Comparison of ENCODE assay signal across 30 cellular contexts in genomic region chr1:32421775-32422174, GRCh38. TPM values are rescaled to one million over a fixed set of nuclear protein-coding genes. Genes with fewer than 3 reads are reported as not detected.
"Had no signal": no experiment of that assay in that cellular context is flagged by ENCODE, and none has a peak within 500 bp of the region (broad histone marks: within the 10 kb centered on the region; RNA-seq: fewer than 3 reads in every experiment).

No MANE protein-coding gene starts in this region.

- H3K27ac Mint-ChIP-seq: stimulated activated effector memory CD8-positive, alpha-beta T cell treated with anti-CD3 and anti-CD28 coated beads, Interleukin-12 subunit alpha, Interleukin-12 subunit beta, amount 100 ng/mL, for 72 hours; stimulated activated memory B cell treated with anti-CD40 and anti-IgM and Interleukin-4, amounts not matched to agents 10 μg/mL and 1 μg/mL and 100 μg/mL, for 72 hours; stimulated activated naive B cell treated with anti-CD40 and anti-IgM and Interleukin-4, amounts not matched to agents 10 μg/mL and 1 μg/mL and 100 μg/mL, for 72 hours; stimulated activated naive CD8-positive, alpha-beta T cell treated with anti-CD3 and anti-CD28 coated beads, Interleukin-15, amount 100 ng/mL, for 72 hours; stimulated activated naive CD8-positive, alpha-beta T cell treated with anti-CD3 and anti-CD28 coated beads, Interleukin-15, Interleukin-2, amounts not matched to agents 100 ng/mL and 50 ng/mL, for 24 hours; type B pancreatic cell had no signal

- DNase-seq: stimulated activated CD4-positive, alpha-beta T cell treated with anti-CD3 and anti-CD28 coated beads, Interleukin-2, amount 100 ng/mL, for 48 hours; stimulated activated CD4-positive, alpha-beta T cell treated with anti-CD3 and anti-CD28 coated beads, Interleukin-4, amount 100 ng/mL, for 1 hour; stimulated activated CD4-positive, alpha-beta T cell treated with anti-CD3 and anti-CD28 coated beads, Interleukin-4, amount 100 ng/mL, for 24 hours; stimulated activated CD4-positive, alpha-beta T cell treated with anti-CD3 and anti-CD28 coated beads, Interleukin-4, amount 100 ng/mL, for 4 hours; stimulated activated CD8-positive, alpha-beta memory T cell treated with anti-CD3 and anti-CD28 coated beads, Interleukin-4, amount 100 ng/mL, for 48 hours; stimulated activated naive B cell treated with anti-CD40 and anti-IgM and Interleukin-4, amounts not matched to agents 10 μg/mL and 1 μg/mL and 100 μg/mL, for 72 hours; stimulated activated naive CD4-positive, alpha-beta T cell; stimulated activated naive CD4-positive, alpha-beta T cell treated with Interleukin-2 at 50 U/mL for 16 hours; stimulated activated naive CD8-positive, alpha-beta T cell treated with anti-CD3 and anti-CD28 coated beads, Interleukin-15, amount 100 ng/mL, for 72 hours; stimulated activated naive CD8-positive, alpha-beta T cell treated with anti-CD3 and anti-CD28 coated beads, Interleukin-15, Interleukin-2, amounts not matched to agents 100 U/mL and 50 U/mL, for 24 hours; stomach; substantia nigra; testis; thyroid gland; tibial artery; transverse colon; trophoblast cell; upper lobe of left lung; upper lobe of right lung; uterus had no signal

- H3K36me3 Mint-ChIP-seq: stimulated activated effector memory CD8-positive, alpha-beta T cell treated with anti-CD3 and anti-CD28 coated beads, Interleukin-12 subunit alpha, Interleukin-12 subunit beta, amount 100 ng/mL, for 72 hours; stimulated activated memory B cell treated with anti-CD40 and anti-IgM and Interleukin-4, amounts not matched to agents 10 μg/mL and 1 μg/mL and 100 μg/mL, for 72 hours; stimulated activated naive B cell treated with anti-CD40 and anti-IgM and Interleukin-4, amounts not matched to agents 10 μg/mL and 1 μg/mL and 100 μg/mL, for 72 hours; type B pancreatic cell had no signal

- H3K27ac ChIP-seq: stomach, suprapubic skin, testis, thoracic aorta, thyroid gland, tibial artery, tibial nerve, transverse colon, upper lobe of left lung, upper lobe of right lung, uterus, vagina had no signal

- H3K36me3 ChIP-seq: stomach, suprapubic skin, thoracic aorta, thyroid gland, tibial artery, tibial nerve, transverse colon, upper lobe of left lung, upper lobe of right lung, uterus, vagina had no signal

- H3K9me3 Mint-ChIP-seq: stimulated activated effector memory CD8-positive, alpha-beta T cell treated with anti-CD3 and anti-CD28 coated beads, Interleukin-12 subunit alpha, Interleukin-12 subunit beta, amount 100 ng/mL, for 72 hours; stimulated activated memory B cell treated with anti-CD40 and anti-IgM and Interleukin-4, amounts not matched to agents 10 μg/mL and 1 μg/mL and 100 μg/mL, for 72 hours; stimulated activated naive CD8-positive, alpha-beta T cell treated with anti-CD3 and anti-CD28 coated beads, Interleukin-15, amount 100 ng/mL, for 72 hours; stimulated activated naive CD8-positive, alpha-beta T cell treated with anti-CD3 and anti-CD28 coated beads, Interleukin-15, Interleukin-2, amounts not matched to agents 100 ng/mL and 50 ng/mL, for 24 hours; type B pancreatic cell had no signal

- FAIRE-seq: urothelium cell line had no signal

- H3K4me3 Mint-ChIP-seq: stimulated activated effector memory CD8-positive, alpha-beta T cell treated with anti-CD3 and anti-CD28 coated beads, Interleukin-12 subunit alpha, Interleukin-12 subunit beta, amount 100 ng/mL, for 72 hours; stimulated activated memory B cell treated with anti-CD40 and anti-IgM and Interleukin-4, amounts not matched to agents 10 μg/mL and 1 μg/mL and 100 μg/mL, for 72 hours; stimulated activated naive B cell treated with anti-CD40 and anti-IgM and Interleukin-4, amounts not matched to agents 10 μg/mL and 1 μg/mL and 100 μg/mL, for 72 hours; stimulated activated naive CD8-positive, alpha-beta T cell treated with anti-CD3 and anti-CD28 coated beads, Interleukin-15, amount 100 ng/mL, for 72 hours; stimulated activated naive CD8-positive, alpha-beta T cell treated with anti-CD3 and anti-CD28 coated beads, Interleukin-15, Interleukin-2, amounts not matched to agents 100 ng/mL and 50 ng/mL, for 24 hours; type B pancreatic cell had no signal

- H3K9me3 ChIP-seq: suprapubic skin, testis, thoracic aorta, thyroid gland, upper lobe of right lung, vagina had no signal

- H3K27me3 ChIP-seq: suprapubic skin, testis, thyroid gland, uterus, vagina had no signal

- H3K4me1 ChIP-seq: upper lobe of right lung had no signal

- H3K4me1 Mint-ChIP-seq: stimulated activated effector memory CD8-positive, alpha-beta T cell treated with anti-CD3 and anti-CD28 coated beads, Interleukin-12 subunit alpha, Interleukin-12 subunit beta, amount 100 ng/mL, for 72 hours had no signal

- H3K4me3 ChIP-seq: stomach, suprapubic skin, testis, thoracic aorta, thyroid gland, tibial artery, tibial nerve, transverse colon, upper lobe of left lung, upper lobe of right lung, uterus, vagina had no signal

- ATAC-seq: stimulated activated effector memory CD8-positive, alpha-beta T cell treated with anti-CD3 and anti-CD28 coated beads, Interleukin-12 subunit alpha, Interleukin-12 subunit beta, amount 100 ng/mL, for 72 hours; stimulated activated memory B cell treated with anti-CD40 and anti-IgM and Interleukin-4, amounts not matched to agents 10 μg/mL and 1 μg/mL and 100 μg/mL, for 72 hours; stimulated activated naive B cell treated with anti-CD40 and anti-IgM and Interleukin-4, amounts not matched to agents 10 μg/mL and 1 μg/mL and 100 μg/mL, for 72 hours; stimulated activated naive CD8-positive, alpha-beta T cell treated with anti-CD3 and anti-CD28 coated beads, Interleukin-15, amount 100 ng/mL, for 72 hours; stimulated activated naive CD8-positive, alpha-beta T cell treated with anti-CD3 and anti-CD28 coated beads, Interleukin-15, Interleukin-2, amounts not matched to agents 100 U/mL and 50 U/mL, for 24 hours; upper lobe of right lung had no signal

RNA-seq across cellular contexts. Expression of gene ZBTB8B, which starts 43.1 kb away (rescaled TPM):
- total RNA-seq: thoracic aorta, upper lobe of right lung, vagina had no signal

RNA-seq across cellular contexts. Expression of gene TSSK3, which starts 59.4 kb away (rescaled TPM):
- total RNA-seq: temporal lobe, vagina had no signal
